8 cellular contexts compared by ENCODE assay signal in the genomic region with DNA sequence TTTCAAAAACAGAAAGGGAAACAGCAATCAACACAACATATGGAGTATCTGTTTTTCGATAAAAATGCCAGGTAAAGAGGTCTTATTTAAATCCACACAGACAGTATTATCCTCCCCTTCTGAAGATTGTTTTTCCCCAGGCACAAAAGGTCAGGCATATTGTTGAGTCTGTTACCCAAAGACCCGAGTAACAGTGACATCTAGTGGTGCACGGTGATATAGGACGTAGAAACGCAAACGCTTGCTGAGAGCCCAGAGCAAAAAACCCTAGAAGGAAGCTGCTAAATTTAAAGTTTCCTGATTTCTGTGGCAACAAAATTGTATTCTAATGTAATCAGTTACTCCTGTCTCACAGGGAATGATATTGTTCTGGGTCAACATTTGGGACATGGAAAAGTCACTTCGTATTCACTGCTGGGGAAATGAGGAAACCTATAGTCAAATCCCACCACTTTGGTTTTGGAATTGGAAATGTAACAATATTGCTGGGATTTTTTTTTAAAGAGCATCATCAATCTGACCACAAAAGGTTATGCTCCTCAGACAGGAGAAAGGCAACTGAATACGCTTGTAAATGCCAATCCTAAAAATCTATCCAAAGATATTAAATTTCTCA.
DNase-seq lines count a peak whose midpoint lies in the region; ATAC-seq and TF ChIP-seq lines count a peak whose summit lies in the region.

No MANE protein-coding gene starts in this region.

- no peaks in the 10 kb centered on the region for H3K27me3 Mint-ChIP-seq in Calu3 (ENCODE audit: unreplicated experiment)
- H3K27me3 Mint-ChIP-seq in activated CD4-positive, alpha-beta memory T cell treated with anti-CD3 and anti-CD28 coated beads, Interleukin-2, amount 10 ng/mL, durations not matched to agents 7 days and 5 days = peaks cover 10% of the 10 kb centered on the region
- H3K27me3 Mint-ChIP-seq in endothelial cell (ENCODE audit: unreplicated experiment) = peaks cover 3% of the 10 kb centered on the region
- peaks cover 10 to 12% of the 10 kb centered on the region in 2 donors for H3K27me3 Mint-ChIP-seq in stimulated activated naive B cell treated with anti-CD40 and anti-IgM and Interleukin-4, amounts not matched to agents 10 μg/mL and 1 μg/mL and 100 μg/mL, for 72 hours

- intact Hi-C loops in Calu3 (cut with micrococcal nuclease; ENCODE audit: unreplicated experiment) = loop anchor here (5.0 to 10.0 kb wide), 6 partner anchors 242 to 1380 kb away; a partner anchor contains a TSS

- H3K27ac Mint-ChIP-seq in Calu3 (ENCODE audit: unreplicated experiment) (no peak overlapping the region), endothelial cell (ENCODE audit: unreplicated experiment) (peak overlapping the region; percentile 78)
- H3K27ac Mint-ChIP-seq in activated CD4-positive, alpha-beta memory T cell treated with anti-CD3 and anti-CD28 coated beads, Interleukin-2, amount 10 ng/mL, durations not matched to agents 7 days and 5 days = no peak overlapping the region
- H3K27ac Mint-ChIP-seq in stimulated activated naive B cell treated with anti-CD40 and anti-IgM and Interleukin-4, amounts not matched to agents 10 μg/mL and 1 μg/mL and 100 μg/mL, for 72 hours = no peak overlapping the region

- TF ChIP-seq CTCF in Calu3 (IDR thresholded peaks at IDR 0.05; ENCODE audit: unreplicated experiment) (peak; percentile 44), GM20000 (IDR thresholded peaks at IDR 0.05; ENCODE audit: extremely low read depth, missing control alignments) (peak; percentile 86), endothelial cell (IDR thresholded peaks at IDR 0.05; ENCODE audit: unreplicated experiment) (peak; percentile 78)

- CTCF ChIA-PET in Calu3 (lab: Charles Lee) = interaction anchor here (0.7 to 1.0 kb wide), 2 partner anchors 693 to 731 kb away, joined by 3 read pairs; no protein-coding TSS in a partner anchor
- CTCF ChIA-PET in activated CD4-positive, alpha-beta memory T cell treated with anti-CD3 and anti-CD28 coated beads, Interleukin-2, amount 10 ng/mL, durations not matched to agents 7 days and 5 days (lab: Charles Lee) = interaction anchor here (0.6 to 1.1 kb wide), 5 partner anchors 10 to 1547 kb away, joined by 3 to 5 read pairs (median 3); no protein-coding TSS in a partner anchor

- peak; percentile 81 for DNase-seq in Calu3
- DNase-seq in GM20000 (ENCODE audit: low spot score) = peak; percentile 60
- peak; percentile 79 for DNase-seq in NCI-H748 (lab: John Stamatoyannopoulos, UW; ENCODE audit: unreplicated experiment)
- DNase-seq in activated CD4-positive, alpha-beta memory T cell treated with anti-CD3 and anti-CD28 coated beads, Interleukin-2, amount 10 ng/mL, durations not matched to agents 7 days and 5 days = peak; percentile 63
- peak; percentile 82 for DNase-seq in endothelial cell (ENCODE audit: low spot score)
- DNase-seq in midbrain (lab: John Stamatoyannopoulos, UW) = peak; percentile 92
- peak; percentile 48 for DNase-seq in stimulated activated naive B cell treated with anti-CD40 and anti-IgM and Interleukin-4, amounts not matched to agents 10 μg/mL and 1 μg/mL and 100 μg/mL, for 72 hours

- H3K36me3 Mint-ChIP-seq in Calu3 (ENCODE audit: insufficient read depth, unreplicated experiment) = no peaks in the 10 kb centered on the region
- H3K36me3 Mint-ChIP-seq in activated CD4-positive, alpha-beta memory T cell treated with anti-CD3 and anti-CD28 coated beads, Interleukin-2, amount 10 ng/mL, durations not matched to agents 7 days and 5 days (ENCODE audit: low read depth) = no peaks in the 10 kb centered on the region
- no peaks in the 10 kb centered on the region for H3K36me3 Mint-ChIP-seq in endothelial cell (ENCODE audit: low read depth, unreplicated experiment)
- H3K36me3 Mint-ChIP-seq in stimulated activated naive B cell treated with anti-CD40 and anti-IgM and Interleukin-4, amounts not matched to agents 10 μg/mL and 1 μg/mL and 100 μg/mL, for 72 hours = no peaks in the 10 kb centered on the region

- H3K4me1 Mint-ChIP-seq in Calu3 (ENCODE audit: low read depth, unreplicated experiment) (peaks cover 37% of the 10 kb centered on the region), endothelial cell (ENCODE audit: unreplicated experiment) (peaks cover 29% of the 10 kb centered on the region)
- H3K4me1 Mint-ChIP-seq in activated CD4-positive, alpha-beta memory T cell treated with anti-CD3 and anti-CD28 coated beads, Interleukin-2, amount 10 ng/mL, durations not matched to agents 7 days and 5 days = peaks cover 11% of the 10 kb centered on the region
- peaks cover 9 to 20% of the 10 kb centered on the region in 2 donors for H3K4me1 Mint-ChIP-seq in stimulated activated naive B cell treated with anti-CD40 and anti-IgM and Interleukin-4, amounts not matched to agents 10 μg/mL and 1 μg/mL and 100 μg/mL, for 72 hours

- H3K9me3 Mint-ChIP-seq in Calu3 (ENCODE audit: low read depth, unreplicated experiment) = no peaks in the 10 kb centered on the region
- no peaks in the 10 kb centered on the region for H3K9me3 Mint-ChIP-seq in activated CD4-positive, alpha-beta memory T cell treated with anti-CD3 and anti-CD28 coated beads, Interleukin-2, amount 10 ng/mL, durations not matched to agents 7 days and 5 days
- H3K9me3 Mint-ChIP-seq in endothelial cell (ENCODE audit: unreplicated experiment) = no peaks in the 10 kb centered on the region
- H3K9me3 Mint-ChIP-seq in stimulated activated naive B cell treated with anti-CD40 and anti-IgM and Interleukin-4, amounts not matched to agents 10 μg/mL and 1 μg/mL and 100 μg/mL, for 72 hours = peaks cover 0 to 3% of the 10 kb centered on the region in 2 donors

- no TSS peak for BruUV-seq in Calu3 (replicated peaks; lab: Mats Ljungman, UMichigan)

- POLR2A ChIA-PET in activated CD4-positive, alpha-beta memory T cell treated with anti-CD3 and anti-CD28 coated beads, Interleukin-2, amount 10 ng/mL, durations not matched to agents 7 days and 5 days (lab: Charles Lee) = no interaction called here

- peak; percentile 85 for ATAC-seq in HG03575 (IDR thresholded peaks at IDR 0.05; ENCODE audit: extremely low read depth, insufficient number of reproducible peaks, low FRiP score, unreplicated experiment)
- peak; percentile 83 to 88 for ATAC-seq in stimulated activated naive B cell treated with anti-CD40 and anti-IgM and Interleukin-4, amounts not matched to agents 10 μg/mL and 1 μg/mL and 100 μg/mL, for 72 hours (replicated peaks)

- H3K4me3 Mint-ChIP-seq in Calu3 (ENCODE audit: low read depth, unreplicated experiment) (no peak overlapping the region), endothelial cell (ENCODE audit: unreplicated experiment) (no peak overlapping the region)
- H3K4me3 Mint-ChIP-seq in activated CD4-positive, alpha-beta memory T cell treated with anti-CD3 and anti-CD28 coated beads, Interleukin-2, amount 10 ng/mL, durations not matched to agents 7 days and 5 days = no peak overlapping the region
- no peak overlapping the region for H3K4me3 Mint-ChIP-seq in stimulated activated naive B cell treated with anti-CD40 and anti-IgM and Interleukin-4, amounts not matched to agents 10 μg/mL and 1 μg/mL and 100 μg/mL, for 72 hours

Comparison
In these comparisons a context has a peak if more than half of its experiments do, and no peak if none do; other contexts are left out.
1. Peak in every context shown above with its lines: DNase-seq and ATAC-seq.